1 cellular context compared by ENCODE assay signal in the genomic region with DNA sequence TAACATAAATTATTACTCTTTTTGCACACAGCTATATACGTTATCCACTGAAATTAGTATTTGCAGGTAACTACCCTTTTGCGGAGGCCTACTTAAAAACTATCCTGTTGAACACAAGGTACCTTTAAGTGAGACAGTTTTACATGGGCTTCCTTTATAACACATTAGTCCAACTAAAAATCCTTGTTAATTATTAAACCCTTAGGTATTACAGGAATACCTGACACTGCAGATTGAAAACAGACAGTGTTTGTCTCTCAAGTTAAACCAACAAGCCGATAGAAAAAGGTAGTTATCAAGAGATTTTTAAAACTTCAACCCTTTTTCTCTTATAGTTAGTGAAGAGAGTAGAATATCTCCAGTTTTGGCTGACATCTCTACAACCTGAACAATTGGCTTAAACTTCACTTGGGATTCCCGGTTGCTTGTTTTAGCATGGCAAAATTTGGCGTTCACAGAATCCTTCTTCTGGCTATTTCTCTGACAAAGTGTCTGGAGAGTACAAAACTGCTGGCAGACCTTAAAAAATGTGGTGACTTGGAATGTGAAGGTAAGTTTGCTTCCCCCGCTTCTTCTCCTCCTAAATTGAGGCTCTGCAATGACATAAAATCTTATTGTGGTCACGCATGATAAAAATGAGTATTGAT.
TF ChIP-seq lines count a peak whose summit lies in the region.

A gene with protein sequence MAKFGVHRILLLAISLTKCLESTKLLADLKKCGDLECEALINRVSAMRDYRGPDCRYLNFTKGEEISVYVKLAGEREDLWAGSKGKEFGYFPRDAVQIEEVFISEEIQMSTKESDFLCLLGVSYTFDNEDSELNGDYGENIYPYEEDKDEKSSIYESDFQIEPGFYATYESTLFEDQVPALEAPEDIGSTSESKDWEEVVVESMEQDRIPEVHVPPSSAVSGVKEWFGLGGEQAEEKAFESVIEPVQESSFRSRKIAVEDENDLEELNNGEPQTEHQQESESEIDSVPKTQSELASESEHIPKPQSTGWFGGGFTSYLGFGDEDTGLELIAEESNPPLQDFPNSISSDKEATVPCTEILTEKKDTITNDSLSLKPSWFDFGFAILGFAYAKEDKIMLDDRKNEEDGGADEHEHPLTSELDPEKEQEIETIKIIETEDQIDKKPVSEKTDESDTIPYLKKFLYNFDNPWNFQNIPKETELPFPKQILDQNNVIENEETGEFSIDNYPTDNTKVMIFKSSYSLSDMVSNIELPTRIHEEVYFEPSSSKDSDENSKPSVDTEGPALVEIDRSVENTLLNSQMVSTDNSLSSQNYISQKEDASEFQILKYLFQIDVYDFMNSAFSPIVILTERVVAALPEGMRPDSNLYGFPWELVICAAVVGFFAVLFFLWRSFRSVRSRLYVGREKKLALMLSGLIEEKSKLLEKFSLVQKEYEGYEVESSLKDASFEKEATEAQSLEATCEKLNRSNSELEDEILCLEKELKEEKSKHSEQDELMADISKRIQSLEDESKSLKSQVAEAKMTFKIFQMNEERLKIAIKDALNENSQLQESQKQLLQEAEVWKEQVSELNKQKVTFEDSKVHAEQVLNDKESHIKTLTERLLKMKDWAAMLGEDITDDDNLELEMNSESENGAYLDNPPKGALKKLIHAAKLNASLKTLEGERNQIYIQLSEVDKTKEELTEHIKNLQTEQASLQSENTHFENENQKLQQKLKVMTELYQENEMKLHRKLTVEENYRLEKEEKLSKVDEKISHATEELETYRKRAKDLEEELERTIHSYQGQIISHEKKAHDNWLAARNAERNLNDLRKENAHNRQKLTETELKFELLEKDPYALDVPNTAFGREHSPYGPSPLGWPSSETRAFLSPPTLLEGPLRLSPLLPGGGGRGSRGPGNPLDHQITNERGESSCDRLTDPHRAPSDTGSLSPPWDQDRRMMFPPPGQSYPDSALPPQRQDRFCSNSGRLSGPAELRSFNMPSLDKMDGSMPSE (N-terminal part only) (plus strand): TSS at position 236 of the 647 bp plus-strand sequence. CDS start 200 bp downstream, at position 436.

TF ChIP-seq in HepG2, 621 proteins besides CTCF, POLR2A, EP300 and RAD21 (continued from another document and continues in another):
- TF ChIP-seq, protein P1, sequence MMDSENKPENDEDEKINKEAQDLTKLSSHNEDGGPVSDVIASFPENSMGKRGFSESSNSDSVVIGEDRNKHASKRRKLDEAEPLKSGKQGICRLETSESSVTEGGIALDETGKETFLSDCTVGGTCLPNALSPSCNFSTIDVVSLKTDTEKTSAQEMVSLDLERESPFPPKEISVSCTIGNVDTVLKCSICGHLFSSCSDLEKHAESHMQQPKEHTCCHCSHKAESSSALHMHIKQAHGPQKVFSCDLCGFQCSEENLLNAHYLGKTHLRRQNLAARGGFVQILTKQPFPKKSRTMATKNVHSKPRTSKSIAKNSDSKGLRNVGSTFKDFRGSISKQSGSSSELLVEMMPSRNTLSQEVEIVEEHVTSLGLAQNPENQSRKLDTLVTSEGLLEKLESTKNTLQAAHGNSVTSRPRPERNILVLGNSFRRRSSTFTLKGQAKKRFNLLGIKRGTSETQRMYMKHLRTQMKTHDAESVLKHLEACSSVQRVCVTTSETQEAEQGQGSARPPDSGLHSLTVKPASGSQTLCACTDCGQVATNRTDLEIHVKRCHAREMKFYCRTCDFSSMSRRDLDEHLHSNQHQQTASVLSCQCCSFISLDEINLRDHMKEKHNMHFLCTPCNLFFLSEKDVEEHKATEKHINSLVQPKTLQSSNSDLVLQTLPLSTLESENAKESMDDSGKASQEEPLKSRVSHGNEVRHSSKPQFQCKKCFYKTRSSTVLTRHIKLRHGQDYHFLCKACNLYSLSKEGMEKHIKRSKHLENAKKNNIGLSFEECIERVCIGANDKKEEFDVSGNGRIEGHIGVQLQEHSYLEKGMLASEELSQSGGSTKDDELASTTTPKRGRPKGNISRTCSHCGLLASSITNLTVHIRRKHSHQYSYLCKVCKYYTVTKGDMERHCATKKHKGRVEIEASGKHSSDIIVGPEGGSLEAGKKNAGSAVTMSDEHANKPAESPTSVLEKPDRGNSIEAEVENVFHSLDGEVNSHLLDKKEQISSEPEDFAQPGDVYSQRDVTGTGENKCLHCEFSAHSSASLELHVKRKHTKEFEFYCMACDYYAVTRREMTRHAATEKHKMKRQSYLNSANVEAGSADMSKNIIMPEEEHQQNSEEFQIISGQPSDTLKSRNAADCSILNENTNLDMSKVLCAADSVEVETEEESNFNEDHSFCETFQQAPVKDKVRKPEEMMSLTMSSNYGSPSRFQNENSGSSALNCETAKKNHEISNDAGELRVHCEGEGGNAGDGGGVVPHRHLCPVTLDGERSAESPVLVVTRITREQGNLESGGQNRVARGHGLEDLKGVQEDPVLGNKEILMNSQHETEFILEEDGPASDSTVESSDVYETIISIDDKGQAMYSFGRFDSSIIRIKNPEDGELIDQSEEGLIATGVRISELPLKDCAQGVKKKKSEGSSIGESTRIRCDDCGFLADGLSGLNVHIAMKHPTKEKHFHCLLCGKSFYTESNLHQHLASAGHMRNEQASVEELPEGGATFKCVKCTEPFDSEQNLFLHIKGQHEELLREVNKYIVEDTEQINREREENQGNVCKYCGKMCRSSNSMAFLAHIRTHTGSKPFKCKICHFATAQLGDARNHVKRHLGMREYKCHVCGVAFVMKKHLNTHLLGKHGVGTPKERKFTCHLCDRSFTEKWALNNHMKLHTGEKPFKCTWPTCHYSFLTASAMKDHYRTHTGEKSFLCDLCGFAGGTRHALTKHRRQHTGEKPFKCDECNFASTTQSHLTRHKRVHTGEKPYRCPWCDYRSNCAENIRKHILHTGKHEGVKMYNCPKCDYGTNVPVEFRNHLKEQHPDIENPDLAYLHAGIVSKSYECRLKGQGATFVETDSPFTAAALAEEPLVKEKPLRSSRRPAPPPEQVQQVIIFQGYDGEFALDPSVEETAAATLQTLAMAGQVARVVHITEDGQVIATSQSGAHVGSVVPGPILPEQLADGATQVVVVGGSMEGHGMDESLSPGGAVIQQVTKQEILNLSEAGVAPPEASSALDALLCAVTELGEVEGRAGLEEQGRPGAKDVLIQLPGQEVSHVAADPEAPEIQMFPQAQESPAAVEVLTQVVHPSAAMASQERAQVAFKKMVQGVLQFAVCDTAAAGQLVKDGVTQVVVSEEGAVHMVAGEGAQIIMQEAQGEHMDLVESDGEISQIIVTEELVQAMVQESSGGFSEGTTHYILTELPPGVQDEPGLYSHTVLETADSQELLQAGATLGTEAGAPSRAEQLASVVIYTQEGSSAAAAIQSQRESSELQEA (CRISPR knock-in tag; IDR thresholded peaks at IDR 0.05; ENCODE audit: not compliant biosample characterization) = no peak
- no peak for TF ChIP-seq ZNF678 (CRISPR knock-in tag; IDR thresholded peaks at IDR 0.05)
- 0 out of 2 replicates have a peak, but pooled peaks have one; percentile 21 for TF ChIP-seq ZFP1 (CRISPR knock-in tag; IDR thresholded peaks at IDR 0.05)
- no peak for TF ChIP-seq AHR (CRISPR knock-in tag; IDR thresholded peaks at IDR 0.05)
- TF ChIP-seq, protein P2, sequence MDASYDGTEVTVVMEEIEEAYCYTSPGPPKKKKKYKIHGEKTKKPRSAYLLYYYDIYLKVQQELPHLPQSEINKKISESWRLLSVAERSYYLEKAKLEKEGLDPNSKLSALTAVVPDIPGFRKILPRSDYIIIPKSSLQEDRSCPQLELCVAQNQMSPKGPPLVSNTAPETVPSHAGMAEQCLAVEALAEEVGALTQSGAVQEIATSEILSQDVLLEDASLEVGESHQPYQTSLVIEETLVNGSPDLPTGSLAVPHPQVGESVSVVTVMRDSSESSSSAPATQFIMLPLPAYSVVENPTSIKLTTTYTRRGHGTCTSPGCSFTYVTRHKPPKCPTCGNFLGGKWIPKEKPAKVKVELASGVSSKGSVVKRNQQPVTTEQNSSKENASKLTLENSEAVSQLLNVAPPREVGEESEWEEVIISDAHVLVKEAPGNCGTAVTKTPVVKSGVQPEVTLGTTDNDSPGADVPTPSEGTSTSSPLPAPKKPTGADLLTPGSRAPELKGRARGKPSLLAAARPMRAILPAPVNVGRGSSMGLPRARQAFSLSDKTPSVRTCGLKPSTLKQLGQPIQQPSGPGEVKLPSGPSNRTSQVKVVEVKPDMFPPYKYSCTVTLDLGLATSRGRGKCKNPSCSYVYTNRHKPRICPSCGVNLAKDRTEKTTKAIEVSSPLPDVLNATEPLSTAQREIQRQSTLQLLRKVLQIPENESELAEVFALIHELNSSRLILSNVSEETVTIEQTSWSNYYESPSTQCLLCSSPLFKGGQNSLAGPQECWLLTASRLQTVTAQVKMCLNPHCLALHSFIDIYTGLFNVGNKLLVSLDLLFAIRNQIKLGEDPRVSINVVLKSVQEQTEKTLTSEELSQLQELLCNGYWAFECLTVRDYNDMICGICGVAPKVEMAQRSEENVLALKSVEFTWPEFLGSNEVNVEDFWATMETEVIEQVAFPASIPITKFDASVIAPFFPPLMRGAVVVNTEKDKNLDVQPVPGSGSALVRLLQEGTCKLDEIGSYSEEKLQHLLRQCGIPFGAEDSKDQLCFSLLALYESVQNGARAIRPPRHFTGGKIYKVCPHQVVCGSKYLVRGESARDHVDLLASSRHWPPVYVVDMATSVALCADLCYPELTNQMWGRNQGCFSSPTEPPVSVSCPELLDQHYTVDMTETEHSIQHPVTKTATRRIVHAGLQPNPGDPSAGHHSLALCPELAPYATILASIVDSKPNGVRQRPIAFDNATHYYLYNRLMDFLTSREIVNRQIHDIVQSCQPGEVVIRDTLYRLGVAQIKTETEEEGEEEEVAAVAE (CRISPR knock-in tag; IDR thresholded peaks at IDR 0.05; ENCODE audit: borderline replicate concordance) = 0 out of 2 replicates have a peak, but pooled peaks have one; percentile 25
- TF ChIP-seq, protein P3, sequence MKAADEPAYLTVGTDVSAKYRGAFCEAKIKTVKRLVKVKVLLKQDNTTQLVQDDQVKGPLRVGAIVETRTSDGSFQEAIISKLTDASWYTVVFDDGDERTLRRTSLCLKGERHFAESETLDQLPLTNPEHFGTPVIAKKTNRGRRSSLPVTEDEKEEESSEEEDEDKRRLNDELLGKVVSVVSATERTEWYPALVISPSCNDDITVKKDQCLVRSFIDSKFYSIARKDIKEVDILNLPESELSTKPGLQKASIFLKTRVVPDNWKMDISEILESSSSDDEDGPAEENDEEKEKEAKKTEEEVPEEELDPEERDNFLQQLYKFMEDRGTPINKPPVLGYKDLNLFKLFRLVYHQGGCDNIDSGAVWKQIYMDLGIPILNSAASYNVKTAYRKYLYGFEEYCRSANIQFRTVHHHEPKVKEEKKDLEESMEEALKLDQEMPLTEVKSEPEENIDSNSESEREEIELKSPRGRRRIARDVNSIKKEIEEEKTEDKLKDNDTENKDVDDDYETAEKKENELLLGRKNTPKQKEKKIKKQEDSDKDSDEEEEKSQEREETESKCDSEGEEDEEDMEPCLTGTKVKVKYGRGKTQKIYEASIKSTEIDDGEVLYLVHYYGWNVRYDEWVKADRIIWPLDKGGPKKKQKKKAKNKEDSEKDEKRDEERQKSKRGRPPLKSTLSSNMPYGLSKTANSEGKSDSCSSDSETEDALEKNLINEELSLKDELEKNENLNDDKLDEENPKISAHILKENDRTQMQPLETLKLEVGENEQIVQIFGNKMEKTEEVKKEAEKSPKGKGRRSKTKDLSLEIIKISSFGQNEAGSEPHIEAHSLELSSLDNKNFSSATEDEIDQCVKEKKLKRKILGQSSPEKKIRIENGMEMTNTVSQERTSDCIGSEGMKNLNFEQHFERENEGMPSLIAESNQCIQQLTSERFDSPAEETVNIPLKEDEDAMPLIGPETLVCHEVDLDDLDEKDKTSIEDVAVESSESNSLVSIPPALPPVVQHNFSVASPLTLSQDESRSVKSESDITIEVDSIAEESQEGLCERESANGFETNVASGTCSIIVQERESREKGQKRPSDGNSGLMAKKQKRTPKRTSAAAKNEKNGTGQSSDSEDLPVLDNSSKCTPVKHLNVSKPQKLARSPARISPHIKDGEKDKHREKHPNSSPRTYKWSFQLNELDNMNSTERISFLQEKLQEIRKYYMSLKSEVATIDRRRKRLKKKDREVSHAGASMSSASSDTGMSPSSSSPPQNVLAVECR (CRISPR knock-in tag; IDR thresholded peaks at IDR 0.05; ENCODE audit: borderline replicate concordance) = peak; percentile 71; the same call in 1 of the 2 replicates
- no peak for TF ChIP-seq DPF2 (CRISPR knock-in tag; IDR thresholded peaks at IDR 0.05; ENCODE audit: borderline replicate concordance, low read depth)
- TF ChIP-seq SMC3 (IDR thresholded peaks at IDR 0.05; ENCODE audit: low read length) = no peak
- TF ChIP-seq ZNF30 (CRISPR knock-in tag; IDR thresholded peaks at IDR 0.05) = no peak
- TF ChIP-seq, protein P4, sequence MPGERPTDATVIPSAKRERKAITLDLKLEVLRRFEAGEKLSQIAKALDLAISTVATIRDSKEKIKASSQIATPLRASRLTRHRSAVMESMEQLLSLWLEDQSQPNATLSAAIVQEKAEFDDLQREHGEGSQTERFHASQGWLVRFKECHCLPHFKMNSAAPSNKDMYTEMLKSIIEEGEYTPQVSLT (CRISPR knock-in tag; IDR thresholded peaks at IDR 0.05; ENCODE audit: borderline replicate concordance, low read depth) = no peak
- TF ChIP-seq, protein P5, sequence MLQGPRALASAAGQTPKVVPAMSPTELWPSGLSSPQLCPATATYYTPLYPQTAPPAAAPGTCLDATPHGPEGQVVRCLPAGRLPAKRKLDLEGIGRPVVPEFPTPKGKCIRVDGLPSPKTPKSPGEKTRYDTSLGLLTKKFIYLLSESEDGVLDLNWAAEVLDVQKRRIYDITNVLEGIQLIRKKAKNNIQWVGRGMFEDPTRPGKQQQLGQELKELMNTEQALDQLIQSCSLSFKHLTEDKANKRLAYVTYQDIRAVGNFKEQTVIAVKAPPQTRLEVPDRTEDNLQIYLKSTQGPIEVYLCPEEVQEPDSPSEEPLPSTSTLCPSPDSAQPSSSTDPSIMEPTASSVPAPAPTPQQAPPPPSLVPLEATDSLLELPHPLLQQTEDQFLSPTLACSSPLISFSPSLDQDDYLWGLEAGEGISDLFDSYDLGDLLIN (CRISPR knock-in tag; IDR thresholded peaks at IDR 0.05; ENCODE audit: borderline replicate concordance) = no peak
- TF ChIP-seq ZSCAN31 (CRISPR knock-in tag; IDR thresholded peaks at IDR 0.05; ENCODE audit: low read depth) = no peak
- TF ChIP-seq ZNF720 (CRISPR knock-in tag; IDR thresholded peaks at IDR 0.05) = no peak
- no peak for TF ChIP-seq ZNF136 (CRISPR knock-in tag; IDR thresholded peaks at IDR 0.05; ENCODE audit: low read depth)
- no peak for TF ChIP-seq ZNF550 (CRISPR knock-in tag; IDR thresholded peaks at IDR 0.05; ENCODE audit: borderline replicate concordance)
- TF ChIP-seq HDAC1 (CRISPR knock-in tag; IDR thresholded peaks at IDR 0.05) = no peak
